ENCODE assay signal across 1 cellular context in genomic region chr1:23419180-23419579, GRCh38.
TF ChIP-seq lines count a peak whose summit lies in the region.

No MANE protein-coding gene starts in this region.

TF ChIP-seq in WTC11, 78 proteins besides CTCF, POLR2A, EP300 and RAD21 (continued from another document):
- no peak for TF ChIP-seq AR (CRISPR knock-in tag; IDR thresholded peaks at IDR 0.05)
